ENCODE assay signal across 1 cellular context in the genomic region with DNA sequence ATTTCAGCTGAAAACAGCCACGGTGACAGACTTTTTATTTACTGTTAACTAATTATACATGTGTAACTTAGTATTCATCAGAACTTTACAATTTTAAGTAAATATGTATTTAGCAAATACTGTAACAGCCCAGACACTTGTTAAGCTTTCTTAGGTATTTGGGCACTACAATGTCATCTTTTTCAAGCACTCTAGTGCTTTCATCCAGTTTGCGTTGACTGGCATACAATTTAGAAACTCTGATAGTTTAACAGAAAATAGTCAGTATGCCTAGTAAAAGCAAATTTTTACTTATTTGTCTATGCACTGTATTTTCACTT.
A peak's percentile ranks its signal among the peaks of the same experiment; 100 is the strongest.
TF ChIP-seq lines count a peak whose summit lies in the region.

No MANE protein-coding gene starts in this region.

TF ChIP-seq in HepG2, 621 proteins besides CTCF, POLR2A, EP300 and RAD21:
- TF ChIP-seq RBAK (CRISPR knock-in tag; IDR thresholded peaks at IDR 0.05): no peak
- TF ChIP-seq FOXJ3 (CRISPR knock-in tag; IDR thresholded peaks at IDR 0.05; ENCODE audit: borderline replicate concordance): 0 out of 2 replicates have a peak, but pooled peaks have one; percentile 24
- TF ChIP-seq, protein P1, sequence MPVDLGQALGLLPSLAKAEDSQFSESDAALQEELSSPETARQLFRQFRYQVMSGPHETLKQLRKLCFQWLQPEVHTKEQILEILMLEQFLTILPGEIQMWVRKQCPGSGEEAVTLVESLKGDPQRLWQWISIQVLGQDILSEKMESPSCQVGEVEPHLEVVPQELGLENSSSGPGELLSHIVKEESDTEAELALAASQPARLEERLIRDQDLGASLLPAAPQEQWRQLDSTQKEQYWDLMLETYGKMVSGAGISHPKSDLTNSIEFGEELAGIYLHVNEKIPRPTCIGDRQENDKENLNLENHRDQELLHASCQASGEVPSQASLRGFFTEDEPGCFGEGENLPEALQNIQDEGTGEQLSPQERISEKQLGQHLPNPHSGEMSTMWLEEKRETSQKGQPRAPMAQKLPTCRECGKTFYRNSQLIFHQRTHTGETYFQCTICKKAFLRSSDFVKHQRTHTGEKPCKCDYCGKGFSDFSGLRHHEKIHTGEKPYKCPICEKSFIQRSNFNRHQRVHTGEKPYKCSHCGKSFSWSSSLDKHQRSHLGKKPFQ (CRISPR knock-in tag; IDR thresholded peaks at IDR 0.05; ENCODE audit: insufficient replicate concordance): peak; percentile 5
- peak; percentile 31 for TF ChIP-seq RBFOX2 (IDR thresholded peaks at IDR 0.05; ENCODE audit: low read depth, low read length)
- TF ChIP-seq ZSCAN22 (CRISPR knock-in tag; IDR thresholded peaks at IDR 0.05): 0 out of 2 replicates have a peak, but pooled peaks have one; percentile 39
- no peak for TF ChIP-seq ZBTB7B (CRISPR knock-in tag; IDR thresholded peaks at IDR 0.05)
- TF ChIP-seq PLRG1 (conservative IDR thresholded peaks at IDR 0.05): no peak
- TF ChIP-seq BCL6 (CRISPR knock-in tag; IDR thresholded peaks at IDR 0.05): no peak
- TF ChIP-seq, protein P2, sequence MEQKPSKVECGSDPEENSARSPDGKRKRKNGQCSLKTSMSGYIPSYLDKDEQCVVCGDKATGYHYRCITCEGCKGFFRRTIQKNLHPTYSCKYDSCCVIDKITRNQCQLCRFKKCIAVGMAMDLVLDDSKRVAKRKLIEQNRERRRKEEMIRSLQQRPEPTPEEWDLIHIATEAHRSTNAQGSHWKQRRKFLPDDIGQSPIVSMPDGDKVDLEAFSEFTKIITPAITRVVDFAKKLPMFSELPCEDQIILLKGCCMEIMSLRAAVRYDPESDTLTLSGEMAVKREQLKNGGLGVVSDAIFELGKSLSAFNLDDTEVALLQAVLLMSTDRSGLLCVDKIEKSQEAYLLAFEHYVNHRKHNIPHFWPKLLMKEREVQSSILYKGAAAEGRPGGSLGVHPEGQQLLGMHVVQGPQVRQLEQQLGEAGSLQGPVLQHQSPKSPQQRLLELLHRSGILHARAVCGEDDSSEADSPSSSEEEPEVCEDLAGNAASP (CRISPR knock-in tag; IDR thresholded peaks at IDR 0.05; ENCODE audit: borderline replicate concordance): no peak
- TF ChIP-seq, protein P3, sequence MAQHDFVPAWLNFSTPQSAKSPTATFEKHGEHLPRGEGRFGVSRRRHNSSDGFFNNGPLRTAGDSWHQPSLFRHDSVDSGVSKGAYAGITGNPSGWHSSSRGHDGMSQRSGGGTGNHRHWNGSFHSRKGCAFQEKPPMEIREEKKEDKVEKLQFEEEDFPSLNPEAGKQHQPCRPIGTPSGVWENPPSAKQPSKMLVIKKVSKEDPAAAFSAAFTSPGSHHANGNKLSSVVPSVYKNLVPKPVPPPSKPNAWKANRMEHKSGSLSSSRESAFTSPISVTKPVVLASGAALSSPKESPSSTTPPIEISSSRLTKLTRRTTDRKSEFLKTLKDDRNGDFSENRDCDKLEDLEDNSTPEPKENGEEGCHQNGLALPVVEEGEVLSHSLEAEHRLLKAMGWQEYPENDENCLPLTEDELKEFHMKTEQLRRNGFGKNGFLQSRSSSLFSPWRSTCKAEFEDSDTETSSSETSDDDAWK (CRISPR knock-in tag; IDR thresholded peaks at IDR 0.05): no peak
- TF ChIP-seq, protein P4, sequence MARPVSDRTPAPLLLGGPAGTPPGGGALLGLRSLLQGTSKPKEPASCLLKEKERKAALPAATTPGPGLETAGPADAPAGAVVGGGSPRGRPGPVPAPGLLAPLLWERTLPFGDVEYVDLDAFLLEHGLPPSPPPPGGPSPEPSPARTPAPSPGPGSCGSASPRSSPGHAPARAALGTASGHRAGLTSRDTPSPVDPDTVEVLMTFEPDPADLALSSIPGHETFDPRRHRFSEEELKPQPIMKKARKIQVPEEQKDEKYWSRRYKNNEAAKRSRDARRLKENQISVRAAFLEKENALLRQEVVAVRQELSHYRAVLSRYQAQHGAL (CRISPR knock-in tag; IDR thresholded peaks at IDR 0.05; ENCODE audit: not compliant biosample characterization): no peak
- TF ChIP-seq, protein P5, sequence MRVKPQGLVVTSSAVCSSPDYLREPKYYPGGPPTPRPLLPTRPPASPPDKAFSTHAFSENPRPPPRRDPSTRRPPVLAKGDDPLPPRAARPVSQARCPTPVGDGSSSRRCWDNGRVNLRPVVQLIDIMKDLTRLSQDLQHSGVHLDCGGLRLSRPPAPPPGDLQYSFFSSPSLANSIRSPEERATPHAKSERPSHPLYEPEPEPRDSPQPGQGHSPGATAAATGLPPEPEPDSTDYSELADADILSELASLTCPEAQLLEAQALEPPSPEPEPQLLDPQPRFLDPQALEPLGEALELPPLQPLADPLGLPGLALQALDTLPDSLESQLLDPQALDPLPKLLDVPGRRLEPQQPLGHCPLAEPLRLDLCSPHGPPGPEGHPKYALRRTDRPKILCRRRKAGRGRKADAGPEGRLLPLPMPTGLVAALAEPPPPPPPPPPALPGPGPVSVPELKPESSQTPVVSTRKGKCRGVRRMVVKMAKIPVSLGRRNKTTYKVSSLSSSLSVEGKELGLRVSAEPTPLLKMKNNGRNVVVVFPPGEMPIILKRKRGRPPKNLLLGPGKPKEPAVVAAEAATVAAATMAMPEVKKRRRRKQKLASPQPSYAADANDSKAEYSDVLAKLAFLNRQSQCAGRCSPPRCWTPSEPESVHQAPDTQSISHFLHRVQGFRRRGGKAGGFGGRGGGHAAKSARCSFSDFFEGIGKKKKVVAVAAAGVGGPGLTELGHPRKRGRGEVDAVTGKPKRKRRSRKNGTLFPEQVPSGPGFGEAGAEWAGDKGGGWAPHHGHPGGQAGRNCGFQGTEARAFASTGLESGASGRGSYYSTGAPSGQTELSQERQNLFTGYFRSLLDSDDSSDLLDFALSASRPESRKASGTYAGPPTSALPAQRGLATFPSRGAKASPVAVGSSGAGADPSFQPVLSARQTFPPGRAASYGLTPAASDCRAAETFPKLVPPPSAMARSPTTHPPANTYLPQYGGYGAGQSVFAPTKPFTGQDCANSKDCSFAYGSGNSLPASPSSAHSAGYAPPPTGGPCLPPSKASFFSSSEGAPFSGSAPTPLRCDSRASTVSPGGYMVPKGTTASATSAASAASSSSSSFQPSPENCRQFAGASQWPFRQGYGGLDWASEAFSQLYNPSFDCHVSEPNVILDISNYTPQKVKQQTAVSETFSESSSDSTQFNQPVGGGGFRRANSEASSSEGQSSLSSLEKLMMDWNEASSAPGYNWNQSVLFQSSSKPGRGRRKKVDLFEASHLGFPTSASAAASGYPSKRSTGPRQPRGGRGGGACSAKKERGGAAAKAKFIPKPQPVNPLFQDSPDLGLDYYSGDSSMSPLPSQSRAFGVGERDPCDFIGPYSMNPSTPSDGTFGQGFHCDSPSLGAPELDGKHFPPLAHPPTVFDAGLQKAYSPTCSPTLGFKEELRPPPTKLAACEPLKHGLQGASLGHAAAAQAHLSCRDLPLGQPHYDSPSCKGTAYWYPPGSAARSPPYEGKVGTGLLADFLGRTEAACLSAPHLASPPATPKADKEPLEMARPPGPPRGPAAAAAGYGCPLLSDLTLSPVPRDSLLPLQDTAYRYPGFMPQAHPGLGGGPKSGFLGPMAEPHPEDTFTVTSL (CRISPR knock-in tag; IDR thresholded peaks at IDR 0.05; ENCODE audit: borderline replicate concordance): no peak
- 0 out of 2 replicates have a peak, but pooled peaks have one; percentile 8 for TF ChIP-seq ZNF503 (CRISPR knock-in tag; IDR thresholded peaks at IDR 0.05)
- TF ChIP-seq ZNF280D (CRISPR knock-in tag; IDR thresholded peaks at IDR 0.05): no peak
- no peak for TF ChIP-seq ZNF331 (CRISPR knock-in tag; IDR thresholded peaks at IDR 0.05)
TF ChIP-seq in HepG2: peak in this region for 5.
